ENCODE assay signal across 15 cellular contexts in genomic region chr10:11341253-11341652, GRCh38.
"Had no signal": no experiment of that assay in that cellular context is flagged by ENCODE, and none has a peak within 500 bp of the region (broad histone marks: within the 10 kb centered on the region; RNA-seq: fewer than 3 reads in every experiment).

No MANE protein-coding gene starts in this region.

- ATAC-seq: left lung; naive thymus-derived CD8-positive, alpha-beta T cell; WTC11 had no signal

- H3K4me3 ChIP-seq: left lung, neural progenitor cell, tibial nerve had no signal

- DNase-seq: activated CD4-positive, alpha-beta T cell treated with anti-CD3 and anti-CD28 coated beads, Interleukin-2, amount 50 U/mL, for 4 hours; activated effector memory CD4-positive, alpha-beta T cell treated with anti-CD3 and anti-CD28 coated beads, Interleukin-2, amount 50 U/mL, for 16 hours; activated naive CD4-positive, alpha-beta T cell treated with anti-CD3 and anti-CD28 coated beads, Interleukin-2, amount 10 ng/mL, durations not matched to agents 7 days and 5 days; caudate nucleus; effector memory CD4-positive, alpha-beta T cell; foreskin melanocyte; immature natural killer cell; naive thymus-derived CD8-positive, alpha-beta T cell; stimulated activated CD4-positive, alpha-beta T cell treated with anti-CD3 and anti-CD28 coated beads, Interleukin-4, amount 100 ng/mL, for 4 hours; substantia nigra; T-helper 9 cell had no signal

- H3K36me3 ChIP-seq: left lung, neural progenitor cell, tibial nerve had no signal

- H3K9me3 ChIP-seq: left lung, tibial nerve had no signal
